1 cellular context compared by ENCODE assay signal in the genomic region with DNA sequence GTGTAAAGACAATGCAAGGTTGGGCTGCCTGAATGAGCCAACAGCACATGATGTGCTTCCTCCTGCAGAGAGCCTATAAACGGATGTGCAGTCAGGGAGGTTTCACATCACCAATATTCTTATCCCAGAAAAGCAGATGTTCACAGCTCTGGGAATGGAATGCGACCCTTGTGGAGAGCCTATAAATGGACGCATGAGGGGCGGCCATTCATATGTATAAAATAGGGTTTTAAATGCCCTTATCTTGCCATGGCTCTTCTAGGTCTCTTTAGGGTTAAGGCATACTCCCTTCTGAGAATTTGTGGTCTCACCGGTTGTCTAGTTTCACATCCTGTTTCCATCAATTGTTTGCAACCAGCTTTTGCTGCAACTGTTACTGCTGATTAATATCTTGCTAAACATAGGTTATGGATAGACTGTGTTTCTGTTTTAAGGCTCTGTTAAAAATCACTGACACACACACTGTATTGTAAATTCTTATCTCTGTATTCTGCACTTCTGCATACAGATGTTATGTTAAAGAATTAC.
A peak's percentile ranks its signal among the peaks of the same experiment; 100 is the strongest.
TF ChIP-seq lines count a peak whose summit lies in the region.

No MANE protein-coding gene starts in this region.

TF ChIP-seq in GM12878, 131 proteins besides CTCF, POLR2A, EP300 and RAD21 (continued from another document and continues in another):
- TF ChIP-seq SUZ12 (IDR thresholded peaks at IDR 0.05; ENCODE audit: unreplicated experiment) (no peak), YY1 (IDR thresholded peaks at IDR 0.05; ENCODE audit: low read depth, low read length) (no peak), ZSCAN29 (IDR thresholded peaks at IDR 0.05) (no peak), EZH2 (IDR thresholded peaks at IDR 0.05; ENCODE audit: borderline replicate concordance, control insufficient read depth, low read depth, low read length) (no peak), TCF7 (IDR thresholded peaks at IDR 0.05; ENCODE audit: borderline replicate concordance) (0 out of 2 replicates have a peak, but pooled peaks have one; percentile 37), NFXL1 (IDR thresholded peaks at IDR 0.05; ENCODE audit: borderline replicate concordance) (no peak), ETV6 (conservative IDR thresholded peaks at IDR 0.05 in 1 of 2, IDR thresholded peaks at IDR 0.05 in 1 of 2; ENCODE audit: borderline replicate concordance in 1 of 2, low read depth in 1 of 2) (peak in 1 of 2 experiments; percentile 75; a peak in 2 of 4 replicates), TCF3 (IDR thresholded peaks at IDR 0.05; ENCODE audit: borderline replicate concordance, insufficient read depth, low read depth, low read length) (no peak), CBX5 (IDR thresholded peaks at IDR 0.05; ENCODE audit: low read depth) (peak; percentile 48; the same call in 1 of the 2 replicates), WRNIP1 (IDR thresholded peaks at IDR 0.05; ENCODE audit: borderline replicate concordance, low read depth, low read length) (no peak), MEF2B (IDR thresholded peaks at IDR 0.05; ENCODE audit: partially characterized antibody, poor library complexity, severe bottlenecking) (peak; percentile 87), FOS (IDR thresholded peaks at IDR 0.05; ENCODE audit: borderline replicate concordance, extremely low read depth, insufficient read length) (no peak), ZBED1 (IDR thresholded peaks at IDR 0.05; ENCODE audit: borderline replicate concordance) (peak; percentile 71; the same call in 1 of the 2 replicates), MTA2 (IDR thresholded peaks at IDR 0.05; ENCODE audit: low read depth) (peak; percentile 57; the same call in 1 of the 2 replicates), RFX5 (IDR thresholded peaks at IDR 0.05; ENCODE audit: low read depth, low read length) (no peak), KLF5 (IDR thresholded peaks at IDR 0.05; ENCODE audit: partially characterized antibody) (no peak), ZNF384 (IDR thresholded peaks at IDR 0.05; ENCODE audit: borderline replicate concordance, low read depth, low read length) (no peak), MYB (IDR thresholded peaks at IDR 0.05; ENCODE audit: borderline replicate concordance, low read depth, low read length) (no peak), KDM1A (IDR thresholded peaks at IDR 0.05; ENCODE audit: borderline replicate concordance) (no peak), PAX8 (IDR thresholded peaks at IDR 0.05) (no peak), IKZF1 (conservative IDR thresholded peaks at IDR 0.05) (no peak; the same call in 1 of the 2 replicates), SREBF1 (IDR thresholded peaks at IDR 0.05; ENCODE audit: low read length) (peak; percentile 67; the same call in 1 of the 2 replicates), DPF2 (IDR thresholded peaks at IDR 0.05) (0 out of 2 replicates have a peak, but pooled peaks have one; percentile 52), ZNF217 (IDR thresholded peaks at IDR 0.05) (peak; percentile 94), HDGF (IDR thresholded peaks at IDR 0.05) (no peak)
- TF ChIP-seq, protein P1, sequence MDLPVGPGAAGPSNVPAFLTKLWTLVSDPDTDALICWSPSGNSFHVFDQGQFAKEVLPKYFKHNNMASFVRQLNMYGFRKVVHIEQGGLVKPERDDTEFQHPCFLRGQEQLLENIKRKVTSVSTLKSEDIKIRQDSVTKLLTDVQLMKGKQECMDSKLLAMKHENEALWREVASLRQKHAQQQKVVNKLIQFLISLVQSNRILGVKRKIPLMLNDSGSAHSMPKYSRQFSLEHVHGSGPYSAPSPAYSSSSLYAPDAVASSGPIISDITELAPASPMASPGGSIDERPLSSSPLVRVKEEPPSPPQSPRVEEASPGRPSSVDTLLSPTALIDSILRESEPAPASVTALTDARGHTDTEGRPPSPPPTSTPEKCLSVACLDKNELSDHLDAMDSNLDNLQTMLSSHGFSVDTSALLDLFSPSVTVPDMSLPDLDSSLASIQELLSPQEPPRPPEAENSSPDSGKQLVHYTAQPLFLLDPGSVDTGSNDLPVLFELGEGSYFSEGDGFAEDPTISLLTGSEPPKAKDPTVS (IDR thresholded peaks at IDR 0.05; ENCODE audit: low read depth, low read length), result no peak
- TF ChIP-seq, protein P2, sequence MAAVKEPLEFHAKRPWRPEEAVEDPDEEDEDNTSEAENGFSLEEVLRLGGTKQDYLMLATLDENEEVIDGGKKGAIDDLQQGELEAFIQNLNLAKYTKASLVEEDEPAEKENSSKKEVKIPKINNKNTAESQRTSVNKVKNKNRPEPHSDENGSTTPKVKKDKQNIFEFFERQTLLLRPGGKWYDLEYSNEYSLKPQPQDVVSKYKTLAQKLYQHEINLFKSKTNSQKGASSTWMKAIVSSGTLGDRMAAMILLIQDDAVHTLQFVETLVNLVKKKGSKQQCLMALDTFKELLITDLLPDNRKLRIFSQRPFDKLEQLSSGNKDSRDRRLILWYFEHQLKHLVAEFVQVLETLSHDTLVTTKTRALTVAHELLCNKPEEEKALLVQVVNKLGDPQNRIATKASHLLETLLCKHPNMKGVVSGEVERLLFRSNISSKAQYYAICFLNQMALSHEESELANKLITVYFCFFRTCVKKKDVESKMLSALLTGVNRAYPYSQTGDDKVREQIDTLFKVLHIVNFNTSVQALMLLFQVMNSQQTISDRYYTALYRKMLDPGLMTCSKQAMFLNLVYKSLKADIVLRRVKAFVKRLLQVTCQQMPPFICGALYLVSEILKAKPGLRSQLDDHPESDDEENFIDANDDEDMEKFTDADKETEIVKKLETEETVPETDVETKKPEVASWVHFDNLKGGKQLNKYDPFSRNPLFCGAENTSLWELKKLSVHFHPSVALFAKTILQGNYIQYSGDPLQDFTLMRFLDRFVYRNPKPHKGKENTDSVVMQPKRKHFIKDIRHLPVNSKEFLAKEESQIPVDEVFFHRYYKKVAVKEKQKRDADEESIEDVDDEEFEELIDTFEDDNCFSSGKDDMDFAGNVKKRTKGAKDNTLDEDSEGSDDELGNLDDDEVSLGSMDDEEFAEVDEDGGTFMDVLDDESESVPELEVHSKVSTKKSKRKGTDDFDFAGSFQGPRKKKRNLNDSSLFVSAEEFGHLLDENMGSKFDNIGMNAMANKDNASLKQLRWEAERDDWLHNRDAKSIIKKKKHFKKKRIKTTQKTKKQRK (IDR thresholded peaks at IDR 0.05; ENCODE audit: low read depth, low read length), result no peak
- TF ChIP-seq, protein P3, sequence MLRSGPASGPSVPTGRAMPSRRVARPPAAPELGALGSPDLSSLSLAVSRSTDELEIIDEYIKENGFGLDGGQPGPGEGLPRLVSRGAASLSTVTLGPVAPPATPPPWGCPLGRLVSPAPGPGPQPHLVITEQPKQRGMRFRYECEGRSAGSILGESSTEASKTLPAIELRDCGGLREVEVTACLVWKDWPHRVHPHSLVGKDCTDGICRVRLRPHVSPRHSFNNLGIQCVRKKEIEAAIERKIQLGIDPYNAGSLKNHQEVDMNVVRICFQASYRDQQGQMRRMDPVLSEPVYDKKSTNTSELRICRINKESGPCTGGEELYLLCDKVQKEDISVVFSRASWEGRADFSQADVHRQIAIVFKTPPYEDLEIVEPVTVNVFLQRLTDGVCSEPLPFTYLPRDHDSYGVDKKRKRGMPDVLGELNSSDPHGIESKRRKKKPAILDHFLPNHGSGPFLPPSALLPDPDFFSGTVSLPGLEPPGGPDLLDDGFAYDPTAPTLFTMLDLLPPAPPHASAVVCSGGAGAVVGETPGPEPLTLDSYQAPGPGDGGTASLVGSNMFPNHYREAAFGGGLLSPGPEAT (IDR thresholded peaks at IDR 0.05; ENCODE audit: low read depth), result no peak
- TF ChIP-seq, protein P4, sequence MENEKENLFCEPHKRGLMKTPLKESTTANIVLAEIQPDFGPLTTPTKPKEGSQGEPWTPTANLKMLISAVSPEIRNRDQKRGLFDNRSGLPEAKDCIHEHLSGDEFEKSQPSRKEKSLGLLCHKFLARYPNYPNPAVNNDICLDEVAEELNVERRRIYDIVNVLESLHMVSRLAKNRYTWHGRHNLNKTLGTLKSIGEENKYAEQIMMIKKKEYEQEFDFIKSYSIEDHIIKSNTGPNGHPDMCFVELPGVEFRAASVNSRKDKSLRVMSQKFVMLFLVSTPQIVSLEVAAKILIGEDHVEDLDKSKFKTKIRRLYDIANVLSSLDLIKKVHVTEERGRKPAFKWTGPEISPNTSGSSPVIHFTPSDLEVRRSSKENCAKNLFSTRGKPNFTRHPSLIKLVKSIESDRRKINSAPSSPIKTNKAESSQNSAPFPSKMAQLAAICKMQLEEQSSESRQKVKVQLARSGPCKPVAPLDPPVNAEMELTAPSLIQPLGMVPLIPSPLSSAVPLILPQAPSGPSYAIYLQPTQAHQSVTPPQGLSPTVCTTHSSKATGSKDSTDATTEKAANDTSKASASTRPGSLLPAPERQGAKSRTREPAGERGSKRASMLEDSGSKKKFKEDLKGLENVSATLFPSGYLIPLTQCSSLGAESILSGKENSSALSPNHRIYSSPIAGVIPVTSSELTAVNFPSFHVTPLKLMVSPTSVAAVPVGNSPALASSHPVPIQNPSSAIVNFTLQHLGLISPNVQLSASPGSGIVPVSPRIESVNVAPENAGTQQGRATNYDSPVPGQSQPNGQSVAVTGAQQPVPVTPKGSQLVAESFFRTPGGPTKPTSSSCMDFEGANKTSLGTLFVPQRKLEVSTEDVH (IDR thresholded peaks at IDR 0.05; ENCODE audit: low read depth, partially characterized antibody), result no peak
- TF ChIP-seq, protein P5, sequence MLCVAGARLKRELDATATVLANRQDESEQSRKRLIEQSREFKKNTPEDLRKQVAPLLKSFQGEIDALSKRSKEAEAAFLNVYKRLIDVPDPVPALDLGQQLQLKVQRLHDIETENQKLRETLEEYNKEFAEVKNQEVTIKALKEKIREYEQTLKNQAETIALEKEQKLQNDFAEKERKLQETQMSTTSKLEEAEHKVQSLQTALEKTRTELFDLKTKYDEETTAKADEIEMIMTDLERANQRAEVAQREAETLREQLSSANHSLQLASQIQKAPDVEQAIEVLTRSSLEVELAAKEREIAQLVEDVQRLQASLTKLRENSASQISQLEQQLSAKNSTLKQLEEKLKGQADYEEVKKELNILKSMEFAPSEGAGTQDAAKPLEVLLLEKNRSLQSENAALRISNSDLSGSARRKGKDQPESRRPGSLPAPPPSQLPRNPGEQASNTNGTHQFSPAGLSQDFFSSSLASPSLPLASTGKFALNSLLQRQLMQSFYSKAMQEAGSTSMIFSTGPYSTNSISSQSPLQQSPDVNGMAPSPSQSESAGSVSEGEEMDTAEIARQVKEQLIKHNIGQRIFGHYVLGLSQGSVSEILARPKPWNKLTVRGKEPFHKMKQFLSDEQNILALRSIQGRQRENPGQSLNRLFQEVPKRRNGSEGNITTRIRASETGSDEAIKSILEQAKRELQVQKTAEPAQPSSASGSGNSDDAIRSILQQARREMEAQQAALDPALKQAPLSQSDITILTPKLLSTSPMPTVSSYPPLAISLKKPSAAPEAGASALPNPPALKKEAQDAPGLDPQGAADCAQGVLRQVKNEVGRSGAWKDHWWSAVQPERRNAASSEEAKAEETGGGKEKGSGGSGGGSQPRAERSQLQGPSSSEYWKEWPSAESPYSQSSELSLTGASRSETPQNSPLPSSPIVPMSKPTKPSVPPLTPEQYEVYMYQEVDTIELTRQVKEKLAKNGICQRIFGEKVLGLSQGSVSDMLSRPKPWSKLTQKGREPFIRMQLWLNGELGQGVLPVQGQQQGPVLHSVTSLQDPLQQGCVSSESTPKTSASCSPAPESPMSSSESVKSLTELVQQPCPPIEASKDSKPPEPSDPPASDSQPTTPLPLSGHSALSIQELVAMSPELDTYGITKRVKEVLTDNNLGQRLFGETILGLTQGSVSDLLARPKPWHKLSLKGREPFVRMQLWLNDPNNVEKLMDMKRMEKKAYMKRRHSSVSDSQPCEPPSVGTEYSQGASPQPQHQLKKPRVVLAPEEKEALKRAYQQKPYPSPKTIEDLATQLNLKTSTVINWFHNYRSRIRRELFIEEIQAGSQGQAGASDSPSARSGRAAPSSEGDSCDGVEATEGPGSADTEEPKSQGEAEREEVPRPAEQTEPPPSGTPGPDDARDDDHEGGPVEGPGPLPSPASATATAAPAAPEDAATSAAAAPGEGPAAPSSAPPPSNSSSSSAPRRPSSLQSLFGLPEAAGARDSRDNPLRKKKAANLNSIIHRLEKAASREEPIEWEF (IDR thresholded peaks at IDR 0.05; ENCODE audit: insufficient replicate concordance, low read depth, low read length), result no peak
- TF ChIP-seq, protein P6, sequence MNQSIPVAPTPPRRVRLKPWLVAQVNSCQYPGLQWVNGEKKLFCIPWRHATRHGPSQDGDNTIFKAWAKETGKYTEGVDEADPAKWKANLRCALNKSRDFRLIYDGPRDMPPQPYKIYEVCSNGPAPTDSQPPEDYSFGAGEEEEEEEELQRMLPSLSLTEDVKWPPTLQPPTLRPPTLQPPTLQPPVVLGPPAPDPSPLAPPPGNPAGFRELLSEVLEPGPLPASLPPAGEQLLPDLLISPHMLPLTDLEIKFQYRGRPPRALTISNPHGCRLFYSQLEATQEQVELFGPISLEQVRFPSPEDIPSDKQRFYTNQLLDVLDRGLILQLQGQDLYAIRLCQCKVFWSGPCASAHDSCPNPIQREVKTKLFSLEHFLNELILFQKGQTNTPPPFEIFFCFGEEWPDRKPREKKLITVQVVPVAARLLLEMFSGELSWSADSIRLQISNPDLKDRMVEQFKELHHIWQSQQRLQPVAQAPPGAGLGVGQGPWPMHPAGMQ (IDR thresholded peaks at IDR 0.05; ENCODE audit: borderline replicate concordance), result no peak
- TF ChIP-seq, protein P7, sequence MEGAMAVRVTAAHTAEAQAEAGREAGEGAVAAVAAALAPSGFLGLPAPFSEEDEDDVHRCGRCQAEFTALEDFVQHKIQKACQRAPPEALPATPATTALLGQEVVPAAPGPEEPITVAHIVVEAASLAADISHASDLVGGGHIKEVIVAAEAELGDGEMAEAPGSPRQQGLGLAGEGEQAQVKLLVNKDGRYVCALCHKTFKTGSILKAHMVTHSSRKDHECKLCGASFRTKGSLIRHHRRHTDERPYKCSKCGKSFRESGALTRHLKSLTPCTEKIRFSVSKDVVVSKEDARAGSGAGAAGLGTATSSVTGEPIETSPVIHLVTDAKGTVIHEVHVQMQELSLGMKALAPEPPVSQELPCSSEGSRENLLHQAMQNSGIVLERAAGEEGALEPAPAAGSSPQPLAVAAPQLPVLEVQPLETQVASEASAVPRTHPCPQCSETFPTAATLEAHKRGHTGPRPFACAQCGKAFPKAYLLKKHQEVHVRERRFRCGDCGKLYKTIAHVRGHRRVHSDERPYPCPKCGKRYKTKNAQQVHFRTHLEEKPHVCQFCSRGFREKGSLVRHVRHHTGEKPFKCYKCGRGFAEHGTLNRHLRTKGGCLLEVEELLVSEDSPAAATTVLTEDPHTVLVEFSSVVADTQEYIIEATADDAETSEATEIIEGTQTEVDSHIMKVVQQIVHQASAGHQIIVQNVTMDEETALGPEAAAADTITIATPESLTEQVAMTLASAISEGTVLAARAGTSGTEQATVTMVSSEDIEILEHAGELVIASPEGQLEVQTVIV (IDR thresholded peaks at IDR 0.05; ENCODE audit: borderline replicate concordance, partially characterized antibody), result no peak
